In genomic region chr1:155320252-155320651, GRCh38 we compare ENCODE assay signal across 9 cellular contexts. TPM values are rescaled to one million over a fixed set of nuclear protein-coding genes. Genes with fewer than 3 reads are reported as not detected.
DNase-seq lines count a peak whose midpoint lies in the region; ATAC-seq and TF ChIP-seq lines count a peak whose summit lies in the region.
"Had no signal": no experiment of that assay in that cellular context is flagged by ENCODE, and none has a peak within 500 bp of the region (broad histone marks: within the 10 kb centered on the region; RNA-seq: fewer than 3 reads in every experiment).

No MANE protein-coding gene starts in this region.

- ATAC-seq in activated B cell treated with CpG ODN at 0.5 μM for 24 hours (ENCODE audit: low read depth) (no peak), GM21526 (IDR thresholded peaks at IDR 0.05; ENCODE audit: low FRiP score, unreplicated experiment) (no peak)

- TF ChIP-seq CTCF in Calu3 (IDR thresholded peaks at IDR 0.05; ENCODE audit: unreplicated experiment) (no peak), activated B cell treated with CpG ODN at 0.5 μM for 24 hours (IDR thresholded peaks at IDR 0.05) (no peak), fibroblast of lung (conservative IDR thresholded peaks at IDR 0.05 in 1 of 2, IDR thresholded peaks at IDR 0.05 in 1 of 2; ENCODE audit: low read depth in 1 of 2, low read length in 2 of 2) (no peak)

- H3K36me3 ChIP-seq in fibroblast of lung (ENCODE audit: control insufficient read depth, insufficient read depth, low read length), result peaks cover 12% of the 10 kb centered on the region
- H3K36me3 ChIP-seq in rectal smooth muscle tissue (ENCODE audit: control insufficient read depth, insufficient read depth, low read length), result no peaks in the 10 kb centered on the region

- no peaks in the 10 kb centered on the region for H3K9me3 Mint-ChIP-seq in Calu3 (ENCODE audit: low read depth, unreplicated experiment)
- no peaks in the 10 kb centered on the region for H3K9me3 Mint-ChIP-seq in activated B cell treated with CpG ODN at 0.5 μM for 24 hours

- no peaks in the 10 kb centered on the region for H3K27me3 Mint-ChIP-seq in Calu3 (ENCODE audit: unreplicated experiment)
- no peaks in the 10 kb centered on the region for H3K27me3 Mint-ChIP-seq in activated B cell treated with CpG ODN at 0.5 μM for 24 hours

- H3K4me1 Mint-ChIP-seq in Calu3 (ENCODE audit: low read depth, unreplicated experiment), result peaks cover 32% of the 10 kb centered on the region
- peaks cover 35% of the 10 kb centered on the region for H3K4me1 Mint-ChIP-seq in activated B cell treated with CpG ODN at 0.5 μM for 24 hours

- H3K4me2 ChIP-seq in fibroblast of lung (ENCODE audit: extremely low read depth, insufficient read depth, low read length), result peak overlapping the region; percentile 91
- H3K4me2 ChIP-seq: PC-9 had no signal

- peak overlapping the region; percentile 48 to 93 (median 54) for H3K4me3 ChIP-seq in fibroblast of lung (replicated peaks in 1 of 4; ENCODE audit: control extremely low read depth in 1 of 4, insufficient read depth in 1 of 4, low read depth in 3 of 4, low read length in 4 of 4)
- H3K4me3 ChIP-seq in rectal smooth muscle tissue (ENCODE audit: low read length), result peak overlapping the region; percentile 94
- H3K4me3 ChIP-seq: PC-9 had no signal

- POLR2A ChIA-PET in activated B cell treated with CpG ODN at 0.5 μM for 24 hours (lab: Charles Lee), result interaction anchor here (0.7 to 3.4 kb wide), 6 partner anchors 9 to 65 kb away, joined by 3 to 12 read pairs (median 6); partner anchors contain the start of genes CLK2, ENTREP3, FDPS and SCAMP3

- H3K27ac ChIP-seq in fibroblast of lung (ENCODE audit: insufficient read depth, low read length) (no peak overlapping the region), rectal smooth muscle tissue (ENCODE audit: low read depth, low read length) (peak overlapping the region; percentile 93)
- H3K27ac ChIP-seq: PC-9 had no signal

- DNase-seq in Calu3 (no peak), activated B cell treated with CpG ODN at 0.5 μM for 24 hours (no peak), fibroblast of lung (ENCODE audit: low read depth in 2 of 2) (no peak), KG1 (lab: John Stamatoyannopoulos, UW) (no peak), NCI-H146 (lab: John Stamatoyannopoulos, UW) (no peak), globus pallidus (ENCODE audit: low spot score) (no peak)
- DNase-seq: PC-9 had no signal

- peak overlapping the region; percentile 90 for H3K4me3 Mint-ChIP-seq in Calu3 (ENCODE audit: low read depth, unreplicated experiment)
- peak overlapping the region; percentile 74 for H3K4me3 Mint-ChIP-seq in activated B cell treated with CpG ODN at 0.5 μM for 24 hours

- H3K27me3 ChIP-seq in fibroblast of lung (ENCODE audit: control insufficient read depth, insufficient read depth, low read length) (no peaks in the 10 kb centered on the region), rectal smooth muscle tissue (ENCODE audit: control insufficient read depth, insufficient read depth, low read length) (no peaks in the 10 kb centered on the region)

- intact Hi-C loops in Calu3 (cut with micrococcal nuclease; ENCODE audit: unreplicated experiment), result no loop called here
- intact Hi-C loops in activated B cell treated with CpG ODN at 0.5 μM for 24 hours (cut with micrococcal nuclease), result loop anchor here (5.0 kb wide), 2 partner anchors 128 to 233 kb away; no protein-coding TSS in a partner anchor

- peaks cover 23% of the 10 kb centered on the region for H3K4me1 ChIP-seq in fibroblast of lung (ENCODE audit: control insufficient read depth, extremely low read depth, insufficient read depth, low read length)
- peaks cover 16% of the 10 kb centered on the region for H3K4me1 ChIP-seq in rectal smooth muscle tissue (ENCODE audit: control insufficient read depth, insufficient read depth, low read length)

- peaks cover 5% of the 10 kb centered on the region for H4K20me1 ChIP-seq in fibroblast of lung (ENCODE audit: control insufficient read depth, extremely low read depth, insufficient read depth, low read length)

- CTCF ChIA-PET in Calu3 (lab: Charles Lee), result no interaction called here
- CTCF ChIA-PET in activated B cell treated with CpG ODN at 0.5 μM for 24 hours (lab: Charles Lee), result interaction anchor here (1.5 to 5.9 kb wide), 3 partner anchors 12 to 113 kb away, joined by 4 to 79 read pairs (median 6); partner anchors contain the start of genes FDPS and THBS3

- no TSS peak for BruUV-seq in Calu3 (replicated peaks; lab: Mats Ljungman, UMichigan)

- H3K9me3 ChIP-seq in fibroblast of lung (ENCODE audit: control insufficient read depth, insufficient read depth, low read depth, low read length), result no peaks in the 10 kb centered on the region

- peaks cover 14% of the 10 kb centered on the region for H3K79me2 ChIP-seq in fibroblast of lung (ENCODE audit: control insufficient read depth, insufficient read depth, low read length)

- no peak overlapping the region for H3K9ac ChIP-seq in fibroblast of lung (ENCODE audit: insufficient read depth, low read length)
- H3K9ac ChIP-seq in rectal smooth muscle tissue (ENCODE audit: low read length), result peak overlapping the region; percentile 49

- peaks cover 92% of the 10 kb centered on the region for H3K36me3 Mint-ChIP-seq in Calu3 (ENCODE audit: insufficient read depth, unreplicated experiment)
- H3K36me3 Mint-ChIP-seq in activated B cell treated with CpG ODN at 0.5 μM for 24 hours (ENCODE audit: low read depth), result peaks cover 31% of the 10 kb centered on the region

- H3K27ac Mint-ChIP-seq in Calu3 (ENCODE audit: unreplicated experiment) (peak overlapping the region; percentile 79), activated B cell treated with CpG ODN at 0.5 μM for 24 hours (no peak overlapping the region)

- no peak overlapping the region for H2AFZ ChIP-seq in fibroblast of lung (ENCODE audit: low read length)
- H2AFZ ChIP-seq: PC-9 had no signal

RNA-seq across cellular contexts. Expression of gene RUSC1, which starts 0.4 kb away (rescaled TPM):
- total RNA-seq in Calu3 (2022), result 48.4 and 49.0 TPM in 2 replicates
- total RNA-seq in activated B cell treated with CpG ODN at 0.5 μM for 24 hours, result 15.0 TPM in 2 replicates
- 9.8 and 12.6 TPM in 2 replicates for total RNA-seq in fibroblast of lung
- 16.4 and 22.8 TPM in 2 replicates for polyA plus RNA-seq in fibroblast of lung
- polyA plus RNA-seq in fibroblast of lung (2012), result 19.4 and 30.3 TPM in 2 replicates
- 31.4 and 43.0 TPM in 2 replicates for polyA minus RNA-seq in fibroblast of lung (ENCODE audit: low replicate concordance)

RNA-seq across cellular contexts. Expression of gene FDPS, which starts 11.6 kb away (rescaled TPM):
- 329 and 410 TPM in 2 replicates for total RNA-seq in Calu3 (2022)
- total RNA-seq in activated B cell treated with CpG ODN at 0.5 μM for 24 hours, result 241 and 242 TPM in 2 replicates
- 279 and 840 TPM in 2 replicates for total RNA-seq in fibroblast of lung
- 399 TPM in 2 replicates for polyA plus RNA-seq in fibroblast of lung
- 480 and 515 TPM in 2 replicates for polyA plus RNA-seq in fibroblast of lung (2012)
- polyA minus RNA-seq in fibroblast of lung (ENCODE audit: low replicate concordance), result 188 and 231 TPM in 2 replicates

RNA-seq across cellular contexts. Expression of gene PKLR, which starts 19.0 kb away (rescaled TPM):
- total RNA-seq in Calu3 (2022) (not detected in 2 replicates), activated B cell treated with CpG ODN at 0.5 μM for 24 hours (0.18 TPM in 1 of 2 replicates, not detected in the other), fibroblast of lung (not detected in 2 replicates)
- polyA plus RNA-seq in fibroblast of lung, result not detected in 2 replicates
- not detected in 2 replicates for polyA plus RNA-seq in fibroblast of lung (2012)
- polyA minus RNA-seq in fibroblast of lung (ENCODE audit: low replicate concordance), result not detected in 2 replicates
- total RNA-seq: PC-9 had no signal

RNA-seq across cellular contexts. Expression of gene HCN3, which starts 43.0 kb away (rescaled TPM):
- 11.8 and 19.6 TPM in 2 replicates for total RNA-seq in Calu3 (2022)
- 2.7 TPM in 2 replicates for total RNA-seq in activated B cell treated with CpG ODN at 0.5 μM for 24 hours
- 0.99 and 1.0 TPM in 2 replicates for total RNA-seq in fibroblast of lung
- 0.79 and 0.86 TPM in 2 replicates for polyA plus RNA-seq in fibroblast of lung
- 0.73 and 1.1 TPM in 2 replicates for polyA plus RNA-seq in fibroblast of lung (2012)
- polyA minus RNA-seq in fibroblast of lung (ENCODE audit: low replicate concordance), result 7.3 and 11.7 TPM in 2 replicates

RNA-seq across cellular contexts. Expression of gene CLK2, which starts 46.9 kb away (rescaled TPM):
- total RNA-seq in Calu3 (2022) (78.5 and 79.4 TPM in 2 replicates), activated B cell treated with CpG ODN at 0.5 μM for 24 hours (109 and 112 TPM in 2 replicates), fibroblast of lung (21.3 and 26.8 TPM in 2 replicates)
- polyA plus RNA-seq in fibroblast of lung, result 34.0 and 40.9 TPM in 2 replicates
- polyA plus RNA-seq in fibroblast of lung (2012), result 23.9 and 27.2 TPM in 2 replicates
- 47.5 and 75.3 TPM in 2 replicates for polyA minus RNA-seq in fibroblast of lung (ENCODE audit: low replicate concordance)
